In genomic region chr11:65569973-65570918, GRCh38 we compare ENCODE assay signal across 1 cellular context.
TF ChIP-seq lines count a peak whose summit lies in the region.

Gene ZNRD2, plus strand, starts transcription at chr11:65570477. Its CDS starts 15 bp downstream, at chr11:65570492.

TF ChIP-seq in HEK293, 187 proteins besides CTCF, POLR2A, EP300 and RAD21 (continued from another document):
- TF ChIP-seq ZBTB49 (tag by site-specific recombination; IDR thresholded peaks at IDR 0.05; ENCODE audit: low read depth) (no peak), OVOL3 (tag by site-specific recombination; IDR thresholded peaks at IDR 0.05) (no peak), ZNF768 (tag by site-specific recombination; IDR thresholded peaks at IDR 0.05) (no peak), ZNF184 (tag by site-specific recombination; IDR thresholded peaks at IDR 0.05) (no peak), ZBTB20 (tag by site-specific recombination; IDR thresholded peaks at IDR 0.05) (peak; percentile 91; the same call in 1 of the 2 replicates), ZNF776 (tag by site-specific recombination; IDR thresholded peaks at IDR 0.05; ENCODE audit: borderline replicate concordance) (no peak), ZNF571 (tag by site-specific recombination; IDR thresholded peaks at IDR 0.05) (no peak), ZBTB11 (tag by site-specific recombination; conservative IDR thresholded peaks at IDR 0.05; ENCODE audit: low read depth) (peak; percentile 98), ZNF530 (tag by site-specific recombination; IDR thresholded peaks at IDR 0.05; ENCODE audit: low read depth) (no peak), SP2 (tag by site-specific recombination; IDR thresholded peaks at IDR 0.05) (peak; percentile 94), ZNF274 (IDR thresholded peaks at IDR 0.05; ENCODE audit: low read length) (no peak), ZNF274 (tag by site-specific recombination; IDR thresholded peaks at IDR 0.05; ENCODE audit: borderline replicate concordance) (no peak), ZNF148 (tag by site-specific recombination; IDR thresholded peaks at IDR 0.05; ENCODE audit: borderline replicate concordance) (no peak), KLF10 (tag by site-specific recombination; IDR thresholded peaks at IDR 0.05) (peak; percentile 82; the same call in 1 of the 2 replicates), ZNF560 (tag by site-specific recombination; IDR thresholded peaks at IDR 0.05; ENCODE audit: borderline replicate concordance) (no peak), ZNF791 (tag by site-specific recombination; IDR thresholded peaks at IDR 0.05) (no peak), ZNF830 (tag by site-specific recombination; IDR thresholded peaks at IDR 0.05; ENCODE audit: low read depth) (no peak), MZF1 (tag by site-specific recombination; IDR thresholded peaks at IDR 0.05; ENCODE audit: borderline replicate concordance) (peak; percentile 96), INSM2 (tag by site-specific recombination; IDR thresholded peaks at IDR 0.05) (0 out of 2 replicates have a peak, but pooled peaks have one; percentile 6), TSHZ1 (tag by site-specific recombination; IDR thresholded peaks at IDR 0.05; ENCODE audit: borderline replicate concordance) (no peak), ZNF580 (tag by site-specific recombination; IDR thresholded peaks at IDR 0.05) (peak; percentile 95), ZNF704 (tag by site-specific recombination; IDR thresholded peaks at IDR 0.05) (no peak), AEBP2 (tag by site-specific recombination; IDR thresholded peaks at IDR 0.05; ENCODE audit: borderline replicate concordance) (no peak), ZNF157 (tag by site-specific recombination; IDR thresholded peaks at IDR 0.05) (no peak)
